9 cellular contexts compared by ENCODE assay signal in the genomic region with DNA sequence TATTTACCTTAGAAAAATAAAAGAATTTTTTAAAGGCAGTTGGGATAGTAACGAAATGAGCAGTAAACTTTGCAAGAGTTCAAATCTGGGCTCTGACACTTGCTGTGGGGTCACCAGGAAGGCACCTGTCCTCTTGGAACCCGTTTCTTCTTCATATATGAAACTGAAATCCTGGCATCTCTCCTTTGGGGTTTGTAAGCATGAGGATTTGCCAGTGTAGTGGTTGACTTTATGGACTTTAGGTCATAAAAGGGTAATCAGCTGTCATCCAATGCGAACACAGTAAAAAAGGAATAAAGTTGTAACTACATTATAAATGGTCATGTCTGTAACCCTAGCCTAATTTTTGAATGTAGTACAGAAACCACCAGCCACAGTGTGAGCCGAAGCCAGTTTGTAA. TPM values are rescaled to one million over a fixed set of nuclear protein-coding genes. Genes with fewer than 3 reads are reported as not detected.
A peak's percentile ranks its signal among the peaks of the same experiment; 100 is the strongest.
DNase-seq lines count a peak whose midpoint lies in the region; ATAC-seq and TF ChIP-seq lines count a peak whose summit lies in the region.
"Had no signal": no experiment of that assay in that cellular context is flagged by ENCODE, and none has a peak within 500 bp of the region (broad histone marks: within the 10 kb centered on the region; RNA-seq: fewer than 3 reads in every experiment).

No MANE protein-coding gene starts in this region.

- peak overlapping the region; percentile 92 to 95 for H3K27ac ChIP-seq in left lung
- peak overlapping the region in 1 of 2 donors; percentile 91 for H3K27ac ChIP-seq in thoracic aorta

- TF ChIP-seq CTCF in left lung (IDR thresholded peaks at IDR 0.05) (no peak), thoracic aorta (IDR thresholded peaks at IDR 0.05) (no peak)

- ATAC-seq in left lung (no peak), thoracic aorta (ENCODE audit: insufficient number of reproducible peaks, low FRiP score, low read depth) (no peak), GM18868 (IDR thresholded peaks at IDR 0.05; ENCODE audit: unreplicated experiment) (no peak)

- H3K4me1 Mint-ChIP-seq in activated CD4-positive, alpha-beta T cell treated with anti-CD3 and anti-CD28 coated beads, Interleukin-2, amount 10 ng/mL, durations not matched to agents 24 days and 14 days = peaks cover 42% of the 10 kb centered on the region
- peaks cover 48% of the 10 kb centered on the region for H3K4me1 Mint-ChIP-seq in activated naive CD8-positive, alpha-beta T cell treated with anti-CD3 and anti-CD28 coated beads for 36 hours

- peaks cover 15% of the 10 kb centered on the region for H3K36me3 Mint-ChIP-seq in activated CD4-positive, alpha-beta T cell treated with anti-CD3 and anti-CD28 coated beads, Interleukin-2, amount 10 ng/mL, durations not matched to agents 24 days and 14 days (ENCODE audit: low read depth)
- H3K36me3 Mint-ChIP-seq in activated naive CD8-positive, alpha-beta T cell treated with anti-CD3 and anti-CD28 coated beads for 36 hours = peaks cover 11% of the 10 kb centered on the region

- H3K4me1 ChIP-seq in left lung (peaks cover 38 to 59% of the 10 kb centered on the region in 2 donors), thoracic aorta (ENCODE audit: control insufficient read depth in 1 of 2, low read depth in 2 of 2) (peaks cover 43 to 57% of the 10 kb centered on the region in 2 donors)

- peak overlapping the region; percentile 88 for H3K27ac Mint-ChIP-seq in activated CD4-positive, alpha-beta T cell treated with anti-CD3 and anti-CD28 coated beads, Interleukin-2, amount 10 ng/mL, durations not matched to agents 24 days and 14 days
- H3K27ac Mint-ChIP-seq in activated naive CD8-positive, alpha-beta T cell treated with anti-CD3 and anti-CD28 coated beads for 36 hours = peak overlapping the region; percentile 87

- intact Hi-C loops in activated CD4-positive, alpha-beta T cell treated with anti-CD3 and anti-CD28 coated beads, Interleukin-2, amount 10 ng/mL, durations not matched to agents 24 days and 14 days (cut with micrococcal nuclease) = loop anchor here (2.0 to 5.0 kb wide), 3 partner anchors 44 to 488 kb away; a partner anchor contains a TSS
- intact Hi-C loops in left lung (cut with DNase I) = no loop called here

- no peak for DNase-seq in activated CD4-positive, alpha-beta T cell treated with anti-CD3 and anti-CD28 coated beads, Interleukin-2, amount 10 ng/mL, durations not matched to agents 24 days and 14 days
- DNase-seq in activated CD4-positive, alpha-beta T cell treated with anti-CD3 and anti-CD28 coated beads, Interleukin-2, amount 50 U/mL, for 48 hours = no peak
- no peak for DNase-seq in activated naive CD8-positive, alpha-beta T cell treated with anti-CD3 and anti-CD28 coated beads for 36 hours
- DNase-seq in left lung (no peak), thoracic aorta (ENCODE audit: low spot score) (no peak), NCI-H524 treated with DMSO at 0.1 percent for 48 hours (lab: John Stamatoyannopoulos, UW) (no peak)
- DNase-seq in effector CD8-positive, alpha-beta T cell (lab: John Stamatoyannopoulos, UW) = no peak
- DNase-seq: DMS153 had no signal

- H3K27me3 Mint-ChIP-seq in activated CD4-positive, alpha-beta T cell treated with anti-CD3 and anti-CD28 coated beads, Interleukin-2, amount 10 ng/mL, durations not matched to agents 24 days and 14 days = peaks cover 3% of the 10 kb centered on the region
- no peaks in the 10 kb centered on the region for H3K27me3 Mint-ChIP-seq in activated naive CD8-positive, alpha-beta T cell treated with anti-CD3 and anti-CD28 coated beads for 36 hours

- H3K4me3 ChIP-seq in left lung = peak overlapping the region; percentile 66 to 77
- peak overlapping the region; percentile 99 for H3K4me3 ChIP-seq in thoracic aorta

- H3K36me3 ChIP-seq in left lung = no peaks in the 10 kb centered on the region
- H3K36me3 ChIP-seq in thoracic aorta = no peaks in the 10 kb centered on the region

- H3K27me3 ChIP-seq in left lung = no peaks in the 10 kb centered on the region
- no peaks in the 10 kb centered on the region for H3K27me3 ChIP-seq in thoracic aorta (replicated peaks; ENCODE audit: insufficient read depth)

- peak overlapping the region; percentile 94 for H3K4me3 Mint-ChIP-seq in activated CD4-positive, alpha-beta T cell treated with anti-CD3 and anti-CD28 coated beads, Interleukin-2, amount 10 ng/mL, durations not matched to agents 24 days and 14 days
- peak overlapping the region; percentile 95 for H3K4me3 Mint-ChIP-seq in activated naive CD8-positive, alpha-beta T cell treated with anti-CD3 and anti-CD28 coated beads for 36 hours

- H3K9me3 Mint-ChIP-seq in activated CD4-positive, alpha-beta T cell treated with anti-CD3 and anti-CD28 coated beads, Interleukin-2, amount 10 ng/mL, durations not matched to agents 24 days and 14 days = no peaks in the 10 kb centered on the region
- H3K9me3 Mint-ChIP-seq in activated naive CD8-positive, alpha-beta T cell treated with anti-CD3 and anti-CD28 coated beads for 36 hours = no peaks in the 10 kb centered on the region

- H3K9me3 ChIP-seq in left lung = no peaks in the 10 kb centered on the region
- H3K9me3 ChIP-seq in thoracic aorta = no peaks in the 10 kb centered on the region

RNA-seq across cellular contexts. Expression of a gene that starts 1.3 kb away (rescaled TPM):
- total RNA-seq in activated CD4-positive, alpha-beta T cell treated with anti-CD3 and anti-CD28 coated beads, Interleukin-2, amount 10 ng/mL, durations not matched to agents 24 days and 14 days = 61.4 and 65.1 TPM in 2 replicates
- 10 to 100 TPM; 58.4 to 61.0 TPM for total RNA-seq in activated naive CD8-positive, alpha-beta T cell treated with anti-CD3 and anti-CD28 coated beads for 36 hours
- total RNA-seq in left lung (100 to 1,000 TPM in 1 of 2 donors, 10 to 100 TPM in 1; 94.1 to 111 TPM), thoracic aorta (10 to 100 TPM; 32.9 to 39.2 TPM)
